ENCODE assay signal across 20 cellular contexts in the genomic region with DNA sequence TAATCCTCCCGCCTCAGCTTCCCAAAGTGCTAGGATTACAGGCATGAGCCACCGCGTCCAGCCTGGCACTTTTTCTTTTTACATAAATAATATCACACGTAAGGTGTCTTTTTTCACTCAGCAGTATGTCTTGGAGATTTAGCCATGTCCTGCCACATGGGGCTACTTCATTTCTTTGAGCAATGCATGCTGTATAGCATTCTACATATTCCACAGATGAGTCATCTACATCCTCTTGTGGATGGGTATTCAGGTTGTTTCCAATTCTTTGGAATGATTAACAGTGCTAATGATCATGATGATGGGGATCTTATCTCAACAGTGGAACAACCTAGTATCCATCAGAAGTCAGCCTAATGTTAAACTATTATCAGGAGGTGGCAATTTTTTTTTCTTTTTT. TPM values are rescaled to one million over a fixed set of nuclear protein-coding genes. Genes with fewer than 3 reads are reported as not detected.
A peak's percentile ranks its signal among the peaks of the same experiment; 100 is the strongest.
DNase-seq lines count a peak whose midpoint lies in the region; ATAC-seq, FAIRE-seq and TF ChIP-seq lines count a peak whose summit lies in the region.
"Had no signal": no experiment of that assay in that cellular context is flagged by ENCODE, and none has a peak within 500 bp of the region (broad histone marks: within the 10 kb centered on the region; RNA-seq: fewer than 3 reads in every experiment).

No MANE protein-coding gene starts in this region.

- ATAC-seq in GM18867 (IDR thresholded peaks at IDR 0.05; ENCODE audit: unreplicated experiment) (no peak), HG03457 (IDR thresholded peaks at IDR 0.05; ENCODE audit: unreplicated experiment) (no peak), GM21786 (IDR thresholded peaks at IDR 0.05; ENCODE audit: unreplicated experiment) (no peak)
- ATAC-seq: activated CD4-positive, CD25-positive, alpha-beta regulatory T cell treated with anti-CD3 and anti-CD28 coated beads, Interleukin-2, amount 50 U/mL, for 24 hours; left lung; natural killer cell; T-cell had no signal

- no peaks in the 10 kb centered on the region for H3K27me3 ChIP-seq in bronchial epithelial cell (ENCODE audit: control insufficient read depth, insufficient read depth, low read length)
- no peaks in the 10 kb centered on the region for H3K27me3 ChIP-seq in kidney epithelial cell (ENCODE audit: control insufficient read depth, insufficient read depth, low read length)
- H3K27me3 ChIP-seq: left lung, testis had no signal

- H3K4me3 ChIP-seq in bronchial epithelial cell (ENCODE audit: low read depth, low read length) (no peak overlapping the region), kidney epithelial cell (ENCODE audit: low read depth, low read length) (no peak overlapping the region)
- H3K4me3 ChIP-seq: left lung, testis had no signal

- in situ Hi-C loops in KBM-7 (cut with MboI; ENCODE audit: low pct_unique_long_range_greater_than_20kb, low sequenced_read_pairs), result no loop called here

- FAIRE-seq in bronchial epithelial cell (lab: Jason Lieb, UNC), result no peak
- FAIRE-seq: endometrium, GM12892 had no signal

- DNase-seq in Daoy (ENCODE audit: low read depth), result peak; percentile 32
- DNase-seq in M059J (ENCODE audit: low read depth), result peak; percentile 59
- peak; percentile 70 for DNase-seq in bronchial epithelial cell (ENCODE audit: low read depth)
- peak; percentile 72 for DNase-seq in kidney epithelial cell (ENCODE audit: low read depth)
- no peak for DNase-seq in KBM-7
- DNase-seq: activated CD8-positive, alpha-beta memory T cell treated with anti-CD3 and anti-CD28 coated beads, Interleukin-2, amount 50 U/mL, for 4 hours; activated naive CD4-positive, alpha-beta T cell treated with anti-CD3 and anti-CD28 coated beads for 36 hours; C1 segment of cervical spinal cord; hippocampal formation; left lung; natural killer cell; NCI-H446; T-cell; testis had no signal

- no peaks in the 10 kb centered on the region for H3K36me3 ChIP-seq in bronchial epithelial cell (ENCODE audit: control insufficient read depth, insufficient read depth, low read length)
- no peaks in the 10 kb centered on the region for H3K36me3 ChIP-seq in kidney epithelial cell (ENCODE audit: control insufficient read depth, insufficient read depth, low read length)
- H3K36me3 ChIP-seq: left lung had no signal

- no peak for TF ChIP-seq CTCF in bronchial epithelial cell (IDR thresholded peaks at IDR 0.05; ENCODE audit: insufficient read depth, low read length, severe bottlenecking)
- TF ChIP-seq CTCF in kidney epithelial cell (IDR thresholded peaks at IDR 0.05; ENCODE audit: insufficient read depth, low read length, poor library complexity, severe bottlenecking), result no peak

RNA-seq across cellular contexts. Expression of a gene that starts 50.8 kb away (rescaled TPM):
- 3.7 and 5.7 TPM in 2 replicates for total RNA-seq in Daoy (2014; rRNA removed; shearing (Covaris generic))
- total RNA-seq in M059J (2014; rRNA removed; shearing (Covaris generic)), result 9.1 and 13.8 TPM in 2 replicates
- total RNA-seq in bronchial epithelial cell (2.1 and 2.6 TPM in 2 replicates), kidney epithelial cell (13.8 and 16.8 TPM in 2 replicates)
